Comparison of ENCODE assay signal across 23 cellular contexts in the genomic region with DNA sequence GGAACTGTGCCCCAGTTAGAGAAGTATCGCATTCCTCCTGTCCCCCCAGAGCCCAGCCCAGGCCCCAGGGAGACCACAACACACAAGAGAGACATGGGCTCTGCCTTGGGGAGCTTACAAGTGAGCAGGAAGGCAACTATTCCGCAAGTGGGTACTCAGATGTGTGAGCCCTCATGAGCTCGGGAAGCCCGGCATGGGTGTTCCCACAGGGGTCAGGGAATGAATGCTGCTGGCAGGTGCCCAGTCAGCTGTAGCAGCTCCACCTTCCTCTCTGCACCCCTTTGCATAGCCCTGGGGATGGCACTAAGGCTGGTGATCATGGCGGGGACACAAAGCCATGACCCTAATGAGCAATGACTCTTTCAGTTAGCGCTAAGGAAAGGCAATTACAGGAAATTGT.
"Had no signal": no experiment of that assay in that cellular context is flagged by ENCODE, and none has a peak within 500 bp of the region (broad histone marks: within the 10 kb centered on the region; RNA-seq: fewer than 3 reads in every experiment).

No MANE protein-coding gene starts in this region.

- H3K9me3 ChIP-seq: colonic mucosa, thyroid gland, upper lobe of left lung had no signal

- H3K27ac ChIP-seq: colonic mucosa, epithelial cell of prostate, neural progenitor cell, thyroid gland, upper lobe of left lung, WERI-Rb-1 had no signal

- H3K36me3 ChIP-seq: colonic mucosa, neural progenitor cell, thyroid gland, upper lobe of left lung, WERI-Rb-1 had no signal

- DNase-seq: activated CD4-positive, alpha-beta T cell treated with anti-CD3 and anti-CD28 coated beads for 48 hours; activated CD4-positive, alpha-beta T cell treated with anti-CD3 and anti-CD28 coated beads, Interleukin-2, amount 50 U/mL, for 48 hours; activated CD8-positive, alpha-beta memory T cell treated with anti-CD3 and anti-CD28 coated beads for 24 hours; activated gamma-delta T cell treated with Interleukin-2 at 50 U/mL for 16 hours; activated naive CD4-positive, alpha-beta T cell treated with anti-CD3 and anti-CD28 coated beads, Interleukin-2, amount 50 U/mL, for 16 hours; activated T-cell treated with anti-CD3 and anti-CD28 coated beads, Interleukin-2, amount 50 U/mL, for 1 hour; amniotic stem cell; colonic mucosa; effector CD8-positive, alpha-beta T cell; left cardiac atrium; left ventricle myocardium superior; naive B cell; occipital lobe; right cardiac atrium; stimulated activated CD4-positive, alpha-beta T cell treated with anti-CD3 and anti-CD28 coated beads, Interleukin-12 subunit alpha, Interleukin-12 subunit beta, amount 100 ng/mL, for 4 hours; stimulated activated CD4-positive, alpha-beta T cell treated with anti-CD3 and anti-CD28 coated beads, Interleukin-4, amount 100 ng/mL, for 1 hour; T-helper 9 cell; thyroid gland; upper lobe of left lung; WERI-Rb-1 had no signal

- H3K4me1 ChIP-seq: colonic mucosa, neural progenitor cell, thyroid gland, upper lobe of left lung had no signal

- H2AFZ ChIP-seq: neural progenitor cell had no signal

- H3K4me3 ChIP-seq: colonic mucosa, neural progenitor cell, thyroid gland, upper lobe of left lung had no signal

- H3K4me2 ChIP-seq: neural progenitor cell had no signal

- ATAC-seq: activated CD4-positive, CD25-positive, alpha-beta regulatory T cell treated with anti-CD3 and anti-CD28 coated beads, Interleukin-2, amount 50 U/mL, for 24 hours; left ventricle myocardium superior; right cardiac atrium had no signal

- H3K27me3 ChIP-seq: colonic mucosa, neural progenitor cell, thyroid gland, upper lobe of left lung had no signal
